Comparison of ENCODE assay signal across 14 cellular contexts in genomic region chr6:133590196-133590595, GRCh38.
"Had no signal": no experiment of that assay in that cellular context is flagged by ENCODE, and none has a peak within 500 bp of the region (broad histone marks: within the 10 kb centered on the region; RNA-seq: fewer than 3 reads in every experiment).

No MANE protein-coding gene starts in this region.

- H3K4me3 ChIP-seq: stomach, thoracic aorta had no signal

- H3K4me3 Mint-ChIP-seq: activated naive CD4-positive, alpha-beta T cell treated with anti-CD3 and anti-CD28 coated beads, Interleukin-2, amount 50 U/mL, for 24 hours; endodermal cell; memory B cell; natural killer cell; T-helper 17 cell had no signal

- H3K27me3 Mint-ChIP-seq: memory B cell, T-helper 17 cell had no signal

- H3K27ac Mint-ChIP-seq: activated naive CD4-positive, alpha-beta T cell treated with anti-CD3 and anti-CD28 coated beads, Interleukin-2, amount 50 U/mL, for 24 hours; endodermal cell; memory B cell; natural killer cell; T-helper 17 cell had no signal

- H3K36me3 Mint-ChIP-seq: activated naive CD4-positive, alpha-beta T cell treated with anti-CD3 and anti-CD28 coated beads, Interleukin-2, amount 50 U/mL, for 24 hours; memory B cell; natural killer cell had no signal

- H3K4me1 Mint-ChIP-seq: activated naive CD4-positive, alpha-beta T cell treated with anti-CD3 and anti-CD28 coated beads, Interleukin-2, amount 50 U/mL, for 24 hours; memory B cell; natural killer cell; T-helper 17 cell had no signal

- H3K9me3 Mint-ChIP-seq: activated naive CD4-positive, alpha-beta T cell treated with anti-CD3 and anti-CD28 coated beads, Interleukin-2, amount 50 U/mL, for 24 hours; endodermal cell; memory B cell had no signal

- H3K27me3 ChIP-seq: stomach had no signal

- H3K27ac ChIP-seq: stomach, thoracic aorta had no signal

- ATAC-seq: left lobe of liver, natural killer cell, T-helper 17 cell had no signal

- DNase-seq: activated CD4-positive, alpha-beta T cell treated with anti-CD3 and anti-CD28 coated beads, Interleukin-2, amount 50 U/mL, for 1 hour; activated effector memory CD4-positive, alpha-beta T cell treated with Interleukin-2 at 50 U/mL for 16 hours; amniotic stem cell; dermis blood vessel endothelial cell; endodermal cell; glutamatergic neuron; natural killer cell; stimulated activated CD4-positive, alpha-beta T cell treated with anti-CD3 and anti-CD28 coated beads, Interleukin-4, amount 100 ng/mL, for 4 hours; stomach; T-helper 17 cell had no signal

- H3K4me1 ChIP-seq: stomach had no signal

- H3K36me3 ChIP-seq: stomach, thoracic aorta had no signal
